ENCODE assay signal across 8 cellular contexts in genomic region chr22:31083923-31084810, GRCh38. TPM values are rescaled to one million over a fixed set of nuclear protein-coding genes. Genes with fewer than 3 reads are reported as not detected.
DNase-seq lines count a peak whose midpoint lies in the region; ATAC-seq and TF ChIP-seq lines count a peak whose summit lies in the region.

No MANE protein-coding gene starts in this region.

- no peaks in the 10 kb centered on the region for H3K4me1 ChIP-seq in cardiac muscle cell (ENCODE audit: low read depth)

- peak overlapping the region; percentile 82 for H3K27ac Mint-ChIP-seq in activated CD4-positive, alpha-beta T cell treated with anti-CD3 and anti-CD28 coated beads, Interleukin-2, amount 10 ng/mL, durations not matched to agents 7 days and 5 days

- no peaks in the 10 kb centered on the region for H3K27me3 Mint-ChIP-seq in activated CD4-positive, alpha-beta T cell treated with anti-CD3 and anti-CD28 coated beads, Interleukin-2, amount 10 ng/mL, durations not matched to agents 7 days and 5 days

- H3K4me3 Mint-ChIP-seq in activated CD4-positive, alpha-beta T cell treated with anti-CD3 and anti-CD28 coated beads, Interleukin-2, amount 10 ng/mL, durations not matched to agents 7 days and 5 days = peak overlapping the region; percentile 76

- H3K36me3 ChIP-seq in cardiac muscle cell = no peaks in the 10 kb centered on the region

- peak; percentile 1 for ATAC-seq in GM21723 (IDR thresholded peaks at IDR 0.05; ENCODE audit: unreplicated experiment)

- H3K4me3 ChIP-seq in cardiac muscle cell (peak overlapping the region; percentile 37), skeletal muscle cell (ENCODE audit: low read depth, low read length) (peak overlapping the region; percentile 69)

- peaks cover 35% of the 10 kb centered on the region for H3K4me1 Mint-ChIP-seq in activated CD4-positive, alpha-beta T cell treated with anti-CD3 and anti-CD28 coated beads, Interleukin-2, amount 10 ng/mL, durations not matched to agents 7 days and 5 days

- no peaks in the 10 kb centered on the region for H3K9me3 Mint-ChIP-seq in activated CD4-positive, alpha-beta T cell treated with anti-CD3 and anti-CD28 coated beads, Interleukin-2, amount 10 ng/mL, durations not matched to agents 7 days and 5 days

- CTCF ChIA-PET in activated CD4-positive, alpha-beta T cell treated with anti-CD3 and anti-CD28 coated beads, Interleukin-2, amount 10 ng/mL, durations not matched to agents 7 days and 5 days (lab: Charles Lee) = interaction anchor here (0.8 to 2.8 kb wide), 18 partner anchors 11 to 417 kb away, joined by 3 to 32 read pairs (median 4); partner anchors contain the start of genes DUSP18, MORC2, SELENOM and TUG1

- DNase-seq in 8988T (peak; percentile 30), cardiac muscle cell (ENCODE audit: low read depth in 1 of 2, low spot score in 1 of 2) (no peak), skeletal muscle cell (ENCODE audit: low read depth) (no peak), middle frontal gyrus (ENCODE audit: extremely low spot score, low spot score) (no peak), iPS-NIHi7 (ENCODE audit: extremely low spot score) (no peak), posterior cingulate gyrus (no peak)
- DNase-seq in activated CD4-positive, alpha-beta T cell treated with anti-CD3 and anti-CD28 coated beads, Interleukin-2, amount 10 ng/mL, durations not matched to agents 7 days and 5 days = no peak

- TF ChIP-seq CTCF in cardiac muscle cell (IDR thresholded peaks at IDR 0.05; ENCODE audit: low read depth, low read length) = no peak

- intact Hi-C loops in posterior cingulate gyrus (cut with DNase I) = loop anchor here (2.0 to 10.0 kb wide), 3 partner anchors 115 to 151 kb away; partner anchors contain the start of genes MORC2 and TUG1

- peaks cover 2% of the 10 kb centered on the region for H3K36me3 Mint-ChIP-seq in activated CD4-positive, alpha-beta T cell treated with anti-CD3 and anti-CD28 coated beads, Interleukin-2, amount 10 ng/mL, durations not matched to agents 7 days and 5 days (ENCODE audit: low read depth)

- POLR2A ChIA-PET in activated CD4-positive, alpha-beta T cell treated with anti-CD3 and anti-CD28 coated beads, Interleukin-2, amount 10 ng/mL, durations not matched to agents 7 days and 5 days (lab: Charles Lee) = interaction anchor here (0.8 kb wide), 1 partner anchor 115 kb away, joined by 3 read pairs; the partner anchor contains the start of genes MORC2 and TUG1

- H3K9me3 ChIP-seq in cardiac muscle cell (ENCODE audit: low read depth) = no peaks in the 10 kb centered on the region

- H3K27me3 ChIP-seq in cardiac muscle cell = no peaks in the 10 kb centered on the region

- peak overlapping the region; percentile 94 for H3K27ac ChIP-seq in cardiac muscle cell

RNA-seq across cellular contexts. Expression of gene SMTN, which starts 3.0 kb away (rescaled TPM):
- 10 to 100 TPM; 46.1 to 51.6 TPM for total RNA-seq in activated CD4-positive, alpha-beta T cell treated with anti-CD3 and anti-CD28 coated beads, Interleukin-2, amount 10 ng/mL, durations not matched to agents 7 days and 5 days
- 29.0 and 72.0 TPM in 2 replicates for total RNA-seq in cardiac muscle cell
- 33.9 and 54.0 TPM in 2 replicates for polyA plus RNA-seq in cardiac muscle cell

RNA-seq across cellular contexts. Expression of gene SELENOM, which starts 23.2 kb away (rescaled TPM):
- total RNA-seq in activated CD4-positive, alpha-beta T cell treated with anti-CD3 and anti-CD28 coated beads, Interleukin-2, amount 10 ng/mL, durations not matched to agents 7 days and 5 days = 1 to 10 TPM; 2.1 to 2.2 TPM
- total RNA-seq in cardiac muscle cell = 88.8 and 111 TPM in 2 replicates
- 84.0 and 97.4 TPM in 2 replicates for polyA plus RNA-seq in cardiac muscle cell

RNA-seq across cellular contexts. Expression of gene INPP5J, which starts 38.6 kb away (rescaled TPM):
- not detected for total RNA-seq in activated CD4-positive, alpha-beta T cell treated with anti-CD3 and anti-CD28 coated beads, Interleukin-2, amount 10 ng/mL, durations not matched to agents 7 days and 5 days
- total RNA-seq in cardiac muscle cell = 19.8 and 25.9 TPM in 2 replicates
- polyA plus RNA-seq in cardiac muscle cell = 21.9 and 26.0 TPM in 2 replicates

RNA-seq across cellular contexts. Expression of gene PLA2G3, which starts 56.1 kb away (rescaled TPM):
- not detected for total RNA-seq in activated CD4-positive, alpha-beta T cell treated with anti-CD3 and anti-CD28 coated beads, Interleukin-2, amount 10 ng/mL, durations not matched to agents 7 days and 5 days
- total RNA-seq in cardiac muscle cell = 1.1 and 10.0 TPM in 2 replicates
- 7.3 TPM in 1 of 2 replicates, not detected in the other for polyA plus RNA-seq in cardiac muscle cell

Comparison
In these comparisons a context has a peak if more than half of its experiments do, and no peak if none do; other contexts are left out.
1. RNA of gene SELENOM, which starts 23.2 kb away (total RNA-seq): 88.8 to 111 TPM in cardiac muscle cell; 2.1 to 2.2 TPM in activated CD4-positive, alpha-beta T cell treated with anti-CD3 and anti-CD28 coated beads, Interleukin-2, amount 10 ng/mL, durations not matched to agents 7 days and 5 days; every median in the first group is over 10 times any median in the second.
2. RNA of gene INPP5J, which starts 38.6 kb away (total RNA-seq): 19.8 to 25.9 TPM in cardiac muscle cell; not detected in activated CD4-positive, alpha-beta T cell treated with anti-CD3 and anti-CD28 coated beads, Interleukin-2, amount 10 ng/mL, durations not matched to agents 7 days and 5 days; every median in the first group is over 10 times any median in the second.